Comparison of ENCODE assay signal across 8 cellular contexts in the genomic region with DNA sequence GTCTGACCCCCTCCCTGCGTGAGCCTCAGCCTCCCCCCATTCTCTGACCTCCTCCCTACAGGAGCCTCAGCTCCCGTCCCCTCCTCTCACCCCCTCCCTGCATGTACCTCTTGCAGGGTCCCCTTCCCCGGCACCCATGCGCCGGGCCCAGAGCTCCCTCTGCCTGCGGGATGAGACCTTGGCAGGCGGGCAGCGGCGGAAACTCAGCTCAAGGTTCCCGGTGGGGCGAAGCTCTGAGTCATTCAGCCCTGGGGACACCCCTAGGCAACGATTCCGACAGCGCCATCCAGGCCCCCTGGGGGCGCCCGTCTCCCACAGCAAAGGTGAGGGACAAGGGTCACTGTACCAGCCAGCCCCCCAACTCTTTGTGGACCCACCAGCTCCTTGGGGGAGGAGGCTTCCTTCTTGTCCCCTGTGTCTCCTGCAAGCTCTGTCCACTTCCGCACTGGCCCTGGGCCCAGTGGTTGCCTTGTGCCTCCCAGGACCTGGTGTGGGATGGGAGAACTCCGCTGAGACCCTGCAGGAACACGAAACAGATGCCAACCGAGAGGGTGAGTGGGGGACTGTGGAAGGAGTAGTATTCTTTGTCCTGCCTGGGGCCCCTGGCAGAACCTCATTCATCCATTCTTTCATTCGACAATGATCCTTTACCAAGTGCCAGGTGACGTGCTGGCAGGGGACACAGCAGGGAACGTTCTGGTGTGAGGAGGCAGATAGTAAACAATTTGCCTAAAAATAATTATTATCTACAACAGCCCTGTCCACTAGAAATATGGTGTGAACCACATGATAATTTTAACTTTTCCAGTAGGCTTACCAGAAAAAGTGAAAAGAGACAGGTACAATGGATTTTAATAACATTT. TPM values are rescaled to one million over a fixed set of nuclear protein-coding genes. Genes with fewer than 3 reads are reported as not detected.
DNase-seq lines count a peak whose midpoint lies in the region; FAIRE-seq and TF ChIP-seq lines count a peak whose summit lies in the region.

No MANE protein-coding gene starts in this region.

- DNase-seq in DMS79 (lab: John Stamatoyannopoulos, UW) = peak; percentile 68
- peak in 71 of 76 experiments; percentile 26 to 86 (median 71) for DNase-seq in HUDEP-2 (lab: John Stamatoyannopoulos, UW; ENCODE audit: unreplicated experiment in 76 of 76)
- peak; percentile 65 for DNase-seq in RCC 7860 (ENCODE audit: low spot score)
- peak; percentile 60 for DNase-seq in bronchial epithelial cell (ENCODE audit: low read depth)
- peak; percentile 92 for DNase-seq in islet precursor cell
- peak; percentile 61 for DNase-seq in stimulated activated CD4-positive, alpha-beta T cell treated with anti-CD3 and anti-CD28 coated beads, Interleukin-15, amount 100 ng/mL, for 24 hours
- DNase-seq in cortex of kidney (lab: John Stamatoyannopoulos, UW) = no peak
- no peak for DNase-seq in effector memory CD4-positive, alpha-beta T cell

- peak; percentile 83 for TF ChIP-seq CTCF in bronchial epithelial cell (IDR thresholded peaks at IDR 0.05; ENCODE audit: insufficient read depth, low read length, severe bottlenecking)

- H3K27ac ChIP-seq in effector memory CD4-positive, alpha-beta T cell (ENCODE audit: insufficient read depth, low read length, poor library complexity, severe bottlenecking) = no peak overlapping the region

- FAIRE-seq in RCC 7860 (lab: Jason Lieb, UNC) (no peak), bronchial epithelial cell (lab: Jason Lieb, UNC) (no peak)

- peaks cover 1% of the 10 kb centered on the region for H3K36me3 ChIP-seq in bronchial epithelial cell (ENCODE audit: control insufficient read depth, insufficient read depth, low read length)
- H3K36me3 ChIP-seq in effector memory CD4-positive, alpha-beta T cell (ENCODE audit: control insufficient read depth, insufficient read depth, low read length) = peaks cover 13% of the 10 kb centered on the region

- no peaks in the 10 kb centered on the region for H3K27me3 ChIP-seq in bronchial epithelial cell (ENCODE audit: control insufficient read depth, insufficient read depth, low read length)
- no peaks in the 10 kb centered on the region for H3K27me3 ChIP-seq in effector memory CD4-positive, alpha-beta T cell (replicated peaks; ENCODE audit: control insufficient read depth, insufficient read depth, low read length, poor library complexity, severe bottlenecking)

- H3K9me3 ChIP-seq in effector memory CD4-positive, alpha-beta T cell (ENCODE audit: control insufficient read depth, low read length) = no peaks in the 10 kb centered on the region

- peak overlapping the region; percentile 12 for H3K4me3 ChIP-seq in bronchial epithelial cell (ENCODE audit: low read depth, low read length)
- no peak overlapping the region for H3K4me3 ChIP-seq in effector memory CD4-positive, alpha-beta T cell (ENCODE audit: insufficient read depth, low read depth, low read length, poor library complexity, severe bottlenecking)

- peaks cover 26% of the 10 kb centered on the region for H3K4me1 ChIP-seq in effector memory CD4-positive, alpha-beta T cell (ENCODE audit: control insufficient read depth, insufficient read depth, low read length, poor library complexity, severe bottlenecking)

RNA-seq across cellular contexts. Expression of a gene that starts 3.7 kb away (rescaled TPM):
- 39.7 and 59.5 TPM in 2 replicates for total RNA-seq in bronchial epithelial cell

RNA-seq across cellular contexts. Expression of a gene that starts 15.3 kb away (rescaled TPM):
- total RNA-seq in bronchial epithelial cell = 2.9 TPM in 2 replicates

RNA-seq across cellular contexts. Expression of a gene that starts 37.4 kb away (rescaled TPM):
- total RNA-seq in bronchial epithelial cell = 649 and 769 TPM in 2 replicates

RNA-seq across cellular contexts. Expression of a gene that starts 38.0 kb away (rescaled TPM):
- total RNA-seq in bronchial epithelial cell = 355 and 587 TPM in 2 replicates

RNA-seq across cellular contexts. Expression of a gene that starts 50.0 kb away (rescaled TPM):
- total RNA-seq in bronchial epithelial cell = 76.9 and 139 TPM in 2 replicates

Comparison
In these comparisons a context has a peak if more than half of its experiments do, and no peak if none do; other contexts are left out.
1. DNase-seq: peak in DMS79 (single experiment), HUDEP-2 (71 of 76), RCC 7860 (single experiment), bronchial epithelial cell (single experiment), islet precursor cell (single experiment) and stimulated activated CD4-positive, alpha-beta T cell treated with anti-CD3 and anti-CD28 coated beads, Interleukin-15, amount 100 ng/mL, for 24 hours (single experiment); none in cortex of kidney (single experiment) and effector memory CD4-positive, alpha-beta T cell (0 of 3).